1 cellular context compared by ENCODE assay signal in the genomic region with DNA sequence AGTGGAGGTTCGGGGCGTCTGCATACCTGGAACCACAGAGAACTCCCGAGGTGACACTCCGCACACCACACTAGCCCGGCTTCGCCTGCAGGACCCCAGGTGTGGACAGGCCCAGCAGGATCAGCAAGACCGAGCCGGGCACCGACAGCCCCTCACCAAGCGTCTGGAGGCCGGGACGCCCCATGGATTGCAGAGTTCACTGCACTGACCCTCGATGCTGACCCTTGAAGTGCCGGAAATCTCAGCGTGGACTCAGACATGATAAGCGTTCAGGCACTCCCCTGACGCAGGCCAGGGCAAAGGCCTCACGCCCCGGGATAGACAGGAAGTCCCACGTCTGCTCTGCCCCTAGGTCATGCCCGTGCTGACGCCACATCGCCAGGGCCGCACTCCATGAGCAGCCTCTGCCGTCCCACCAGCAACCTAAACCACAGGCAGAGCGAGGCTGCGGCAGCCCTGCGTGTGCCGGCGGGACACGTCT.
TF ChIP-seq lines count a peak whose summit lies in the region.

No MANE protein-coding gene starts in this region.

TF ChIP-seq in liver, 16 proteins besides CTCF, POLR2A, EP300 and RAD21:
- TF ChIP-seq SP1 (IDR thresholded peaks at IDR 0.05) (no peak), NR2F2 (IDR thresholded peaks at IDR 0.05) (peak; percentile 47)
